ENCODE assay signal across 22 cellular contexts in genomic region chrY:15688536-15688935, GRCh38.
"Had no signal": no experiment of that assay in that cellular context is flagged by ENCODE, and none has a peak within 500 bp of the region (broad histone marks: within the 10 kb centered on the region; RNA-seq: fewer than 3 reads in every experiment).

No MANE protein-coding gene starts in this region.

- DNase-seq: cerebellar nuclear complex; colonic mucosa; cortex of kidney; effector CD8-positive, alpha-beta T cell; foreskin melanocyte; gastrocnemius medialis; glutamatergic neuron; head of caudate nucleus; heart right ventricle; hippocampal formation; left lung; left ventricle myocardium superior; lower lobe of right lung; mesenchymal stem cell; mucosa of descending colon; naive B cell had no signal

- H3K36me3 Mint-ChIP-seq: mesothelial cell of epicardium, naive B cell had no signal

- H3K27ac Mint-ChIP-seq: dendritic cell treated with granulocyte-macrophage colony-stimulating factor and Interleukin-4, amounts not matched to agents 40 ng/mL and 50 ng/mL, for 4 days; mesothelial cell of epicardium; naive B cell had no signal

- H3K27me3 Mint-ChIP-seq: dendritic cell treated with granulocyte-macrophage colony-stimulating factor and Interleukin-4, amounts not matched to agents 40 ng/mL and 50 ng/mL, for 4 days; naive B cell had no signal

- ATAC-seq: gastrocnemius medialis, heart right ventricle, left lung, left ventricle myocardium superior, lower lobe of right lung, mucosa of descending colon had no signal

- H3K4me3 Mint-ChIP-seq: dendritic cell treated with granulocyte-macrophage colony-stimulating factor and Interleukin-4, amounts not matched to agents 40 ng/mL and 50 ng/mL, for 4 days; mesothelial cell of epicardium; naive B cell had no signal

- H3K36me3 ChIP-seq: colonic mucosa, esophagus muscularis mucosa, gastrocnemius medialis, heart right ventricle, left lung, lower lobe of right lung had no signal

- H3K4me1 ChIP-seq: colonic mucosa, esophagus muscularis mucosa, gastrocnemius medialis, heart right ventricle, left lung, lower lobe of right lung had no signal

- H3K9me3 ChIP-seq: colonic mucosa, esophagus muscularis mucosa, gastrocnemius medialis, left lung, lower lobe of right lung, mucosa of descending colon had no signal

- H3K27ac ChIP-seq: colonic mucosa, esophagus muscularis mucosa, gastrocnemius medialis, heart right ventricle, left lung, lower lobe of right lung had no signal

- H3K4me3 ChIP-seq: colonic mucosa, esophagus muscularis mucosa, gastrocnemius medialis, heart right ventricle, left lung, lower lobe of right lung, mucosa of descending colon had no signal

- FAIRE-seq: endothelial cell of umbilical vein, islet of Langerhans, keratinocyte had no signal

- H3K9me3 Mint-ChIP-seq: mesothelial cell of epicardium had no signal

- H3K27me3 ChIP-seq: colonic mucosa, esophagus muscularis mucosa, gastrocnemius medialis, heart right ventricle, left lung had no signal

- H3K4me1 Mint-ChIP-seq: mesothelial cell of epicardium, naive B cell had no signal
